Comparison of ENCODE assay signal across 12 cellular contexts in the genomic region with DNA sequence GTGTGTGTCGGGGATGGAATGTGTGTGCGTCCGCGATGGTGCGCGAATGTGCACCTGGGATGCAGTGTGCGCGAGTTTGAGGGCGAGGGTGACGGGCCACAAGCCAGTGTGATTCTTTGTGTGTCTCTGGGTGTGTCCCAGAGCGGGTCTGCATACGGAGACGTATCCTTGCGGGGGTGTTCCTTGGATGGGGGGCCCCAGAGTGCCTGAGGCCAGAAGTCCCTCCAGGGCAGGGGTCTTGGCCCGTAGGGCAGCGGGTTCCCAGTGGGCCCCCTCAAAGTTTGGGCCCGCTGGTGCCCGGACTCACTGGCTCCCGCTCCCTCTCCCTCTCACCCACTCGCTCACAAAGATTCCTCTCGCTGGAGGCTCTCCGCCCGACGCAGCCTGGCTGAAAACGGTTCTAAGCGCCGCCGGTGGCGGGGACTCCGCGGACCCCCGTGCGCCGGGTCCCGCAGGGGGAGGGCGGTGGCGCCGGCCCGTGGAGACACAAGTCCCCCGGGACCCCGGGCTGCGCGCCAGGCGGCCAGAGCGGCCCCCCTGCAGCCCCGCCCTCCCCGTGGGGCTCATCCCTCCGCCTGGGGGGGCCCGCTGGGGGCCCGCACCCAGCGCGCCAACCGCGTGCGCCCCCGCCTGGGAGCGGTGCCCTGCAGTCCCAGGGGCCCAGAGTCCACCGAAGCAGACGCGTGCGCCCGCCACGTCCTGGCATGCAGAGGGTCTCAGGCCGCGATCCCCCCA. TPM values are rescaled to one million over a fixed set of nuclear protein-coding genes. Genes with fewer than 3 reads are reported as not detected.
DNase-seq lines count a peak whose midpoint lies in the region; ATAC-seq and TF ChIP-seq lines count a peak whose summit lies in the region.
"Had no signal": no experiment of that assay in that cellular context is flagged by ENCODE, and none has a peak within 500 bp of the region (broad histone marks: within the 10 kb centered on the region; RNA-seq: fewer than 3 reads in every experiment).

No MANE protein-coding gene starts in this region.

- peaks cover 19% of the 10 kb centered on the region for H3K4me1 Mint-ChIP-seq in activated T-cell treated with anti-CD3 and anti-CD28 coated beads, Interleukin-2, amount 50 U/mL, for 72 hours (ENCODE audit: low read depth)
- peaks cover 4% of the 10 kb centered on the region for H3K4me1 Mint-ChIP-seq in activated naive CD8-positive, alpha-beta T cell treated with anti-CD3 and anti-CD28 coated beads, Interleukin-2, amount 50 U/mL, for 24 hours
- H3K4me1 Mint-ChIP-seq in activated CD4-positive, alpha-beta memory T cell treated with anti-CD3 and anti-CD28 coated beads, Interleukin-2, amount 10 ng/mL, durations not matched to agents 7 days and 5 days, result peaks cover 3% of the 10 kb centered on the region

- intact Hi-C loops in tibial artery (cut with DNase I; ENCODE audit: low total_unique reads), result no loop called here

- H3K27me3 ChIP-seq in kidney epithelial cell (ENCODE audit: control insufficient read depth, insufficient read depth, low read length) (peaks cover 75% of the 10 kb centered on the region), tibial artery (peaks cover under 1 to 71% of the 10 kb centered on the region in 2 donors)

- no peaks in the 10 kb centered on the region for H3K36me3 Mint-ChIP-seq in activated T-cell treated with anti-CD3 and anti-CD28 coated beads, Interleukin-2, amount 50 U/mL, for 72 hours (ENCODE audit: insufficient read depth in 2 of 2)
- H3K36me3 Mint-ChIP-seq in activated naive CD8-positive, alpha-beta T cell treated with anti-CD3 and anti-CD28 coated beads, Interleukin-2, amount 50 U/mL, for 24 hours (ENCODE audit: low read depth), result no peaks in the 10 kb centered on the region
- H3K36me3 Mint-ChIP-seq in activated CD4-positive, alpha-beta memory T cell treated with anti-CD3 and anti-CD28 coated beads, Interleukin-2, amount 10 ng/mL, durations not matched to agents 7 days and 5 days (ENCODE audit: low read depth), result no peaks in the 10 kb centered on the region

- no peak overlapping the region for H3K27ac Mint-ChIP-seq in activated T-cell treated with anti-CD3 and anti-CD28 coated beads, Interleukin-2, amount 50 U/mL, for 72 hours
- H3K27ac Mint-ChIP-seq in activated naive CD8-positive, alpha-beta T cell treated with anti-CD3 and anti-CD28 coated beads, Interleukin-2, amount 50 U/mL, for 24 hours, result no peak overlapping the region
- no peak overlapping the region for H3K27ac Mint-ChIP-seq in activated CD4-positive, alpha-beta memory T cell treated with anti-CD3 and anti-CD28 coated beads, Interleukin-2, amount 10 ng/mL, durations not matched to agents 7 days and 5 days
- H3K27ac Mint-ChIP-seq: activated CD4-positive, alpha-beta T cell treated with anti-CD3 and anti-CD28 coated beads for 36 hours had no signal

- peaks cover 0 to 48% (median 35%) of the 10 kb centered on the region in 4 donors for H3K4me1 ChIP-seq in tibial artery

- H3K9me3 ChIP-seq in tibial artery, result no peaks in the 10 kb centered on the region
- H3K9me3 ChIP-seq: adrenal gland had no signal

- peak overlapping the region; percentile 3 to 62 for H3K4me3 Mint-ChIP-seq in activated T-cell treated with anti-CD3 and anti-CD28 coated beads, Interleukin-2, amount 50 U/mL, for 72 hours
- peak overlapping the region; percentile 27 for H3K4me3 Mint-ChIP-seq in activated naive CD8-positive, alpha-beta T cell treated with anti-CD3 and anti-CD28 coated beads, Interleukin-2, amount 50 U/mL, for 24 hours
- H3K4me3 Mint-ChIP-seq in activated CD4-positive, alpha-beta memory T cell treated with anti-CD3 and anti-CD28 coated beads, Interleukin-2, amount 10 ng/mL, durations not matched to agents 7 days and 5 days, result no peak overlapping the region
- H3K4me3 Mint-ChIP-seq: activated CD4-positive, alpha-beta T cell treated with anti-CD3 and anti-CD28 coated beads for 36 hours had no signal

- CTCF ChIA-PET in activated CD4-positive, alpha-beta memory T cell treated with anti-CD3 and anti-CD28 coated beads, Interleukin-2, amount 10 ng/mL, durations not matched to agents 7 days and 5 days (lab: Charles Lee), result no interaction called here

- H3K27ac ChIP-seq in tibial artery, result peak overlapping the region; percentile 60 to 79
- H3K27ac ChIP-seq: adrenal gland had no signal

- ATAC-seq in activated T-cell treated with anti-CD3 and anti-CD28 coated beads, Interleukin-2, amount 50 U/mL, for 72 hours (replicated peaks in 1 of 2), result no peak
- no peak for ATAC-seq in activated naive CD8-positive, alpha-beta T cell treated with anti-CD3 and anti-CD28 coated beads, Interleukin-2, amount 50 U/mL, for 24 hours
- ATAC-seq in activated CD4-positive, CD25-positive, alpha-beta regulatory T cell treated with anti-CD3 and anti-CD28 coated beads, Interleukin-2, amount 50 U/mL, for 24 hours, result no peak
- ATAC-seq: activated CD4-positive, alpha-beta T cell treated with anti-CD3 and anti-CD28 coated beads for 36 hours had no signal

- H3K36me3 ChIP-seq in kidney epithelial cell (ENCODE audit: control insufficient read depth, insufficient read depth, low read length), result no peaks in the 10 kb centered on the region
- H3K36me3 ChIP-seq in tibial artery, result no peaks in the 10 kb centered on the region
- H3K36me3 ChIP-seq: adrenal gland had no signal

- peaks cover 64% of the 10 kb centered on the region for H3K27me3 Mint-ChIP-seq in activated T-cell treated with anti-CD3 and anti-CD28 coated beads, Interleukin-2, amount 50 U/mL, for 72 hours (ENCODE audit: low read depth)
- H3K27me3 Mint-ChIP-seq in activated naive CD8-positive, alpha-beta T cell treated with anti-CD3 and anti-CD28 coated beads, Interleukin-2, amount 50 U/mL, for 24 hours, result peaks cover 72% of the 10 kb centered on the region
- H3K27me3 Mint-ChIP-seq in activated CD4-positive, alpha-beta memory T cell treated with anti-CD3 and anti-CD28 coated beads, Interleukin-2, amount 10 ng/mL, durations not matched to agents 7 days and 5 days, result peaks cover 68% of the 10 kb centered on the region

- no peaks in the 10 kb centered on the region for H3K9me3 Mint-ChIP-seq in activated T-cell treated with anti-CD3 and anti-CD28 coated beads, Interleukin-2, amount 50 U/mL, for 72 hours
- no peaks in the 10 kb centered on the region for H3K9me3 Mint-ChIP-seq in activated naive CD8-positive, alpha-beta T cell treated with anti-CD3 and anti-CD28 coated beads, Interleukin-2, amount 50 U/mL, for 24 hours
- H3K9me3 Mint-ChIP-seq in activated CD4-positive, alpha-beta memory T cell treated with anti-CD3 and anti-CD28 coated beads, Interleukin-2, amount 10 ng/mL, durations not matched to agents 7 days and 5 days, result no peaks in the 10 kb centered on the region

- POLR2A ChIA-PET in activated CD4-positive, alpha-beta memory T cell treated with anti-CD3 and anti-CD28 coated beads, Interleukin-2, amount 10 ng/mL, durations not matched to agents 7 days and 5 days (lab: Charles Lee), result no interaction called here

- TF ChIP-seq CTCF in kidney epithelial cell (IDR thresholded peaks at IDR 0.05; ENCODE audit: insufficient read depth, low read length, poor library complexity, severe bottlenecking) (no peak), tibial artery (IDR thresholded peaks at IDR 0.05) (no peak)

- H3K4me3 ChIP-seq in kidney epithelial cell (ENCODE audit: low read depth, low read length) (peak overlapping the region; percentile 19), tibial artery (peak overlapping the region; percentile 62 to 65)

- no peak for DNase-seq in activated T-cell treated with anti-CD3 and anti-CD28 coated beads, Interleukin-2, amount 50 U/mL, for 72 hours
- no peak for DNase-seq in activated T-cell treated with anti-CD3 and anti-CD28 coated beads, Interleukin-2, amount 50 U/mL, for 1 hour
- DNase-seq in activated naive CD8-positive, alpha-beta T cell treated with anti-CD3 and anti-CD28 coated beads, Interleukin-2, amount 50 U/mL, for 24 hours, result no peak
- no peak for DNase-seq in kidney epithelial cell (ENCODE audit: low read depth)
- DNase-seq in tibial artery, result no peak
- no peak for DNase-seq in activated CD4-positive, alpha-beta memory T cell treated with anti-CD3 and anti-CD28 coated beads, Interleukin-2, amount 10 ng/mL, durations not matched to agents 7 days and 5 days
- no peak for DNase-seq in UCSD-AML1 (lab: John Stamatoyannopoulos, UW; ENCODE audit: unreplicated experiment)
- DNase-seq: activated CD4-positive, alpha-beta T cell treated with anti-CD3 and anti-CD28 coated beads for 36 hours; adrenal gland; stimulated activated CD4-positive, alpha-beta T cell treated with anti-CD3 and anti-CD28 coated beads, Interleukin-4, amount 100 ng/mL, for 4 hours had no signal

RNA-seq across cellular contexts. Expression of gene CRLF1, which starts 0.9 kb away (rescaled TPM):
- total RNA-seq in activated T-cell treated with anti-CD3 and anti-CD28 coated beads, Interleukin-2, amount 50 U/mL, for 72 hours, result not detected
- 16.5 and 30.1 TPM in 2 replicates for total RNA-seq in kidney epithelial cell
- not detected for total RNA-seq in activated CD4-positive, alpha-beta memory T cell treated with anti-CD3 and anti-CD28 coated beads, Interleukin-2, amount 10 ng/mL, durations not matched to agents 7 days and 5 days
- total RNA-seq: activated CD4-positive, alpha-beta T cell treated with anti-CD3 and anti-CD28 coated beads for 36 hours had no signal

RNA-seq across cellular contexts. Expression of gene TMEM59L, which starts 7.0 kb away (rescaled TPM):
- 1 to 10 TPM in 1 of 2 donors, under 1 TPM in 1; 0.49 to 2.0 TPM for total RNA-seq in activated T-cell treated with anti-CD3 and anti-CD28 coated beads, Interleukin-2, amount 50 U/mL, for 72 hours
- 3.8 and 6.5 TPM in 2 replicates for total RNA-seq in kidney epithelial cell
- total RNA-seq in activated CD4-positive, alpha-beta memory T cell treated with anti-CD3 and anti-CD28 coated beads, Interleukin-2, amount 10 ng/mL, durations not matched to agents 7 days and 5 days, result under 1 TPM in 1 of 2 experiments, not detected in 1; 0.13 TPM
- total RNA-seq: mononuclear cell had no signal

RNA-seq across cellular contexts. Expression of gene REX1BD, which starts 17.1 kb away (rescaled TPM):
- 10 to 100 TPM; 46.2 to 59.5 TPM for total RNA-seq in activated T-cell treated with anti-CD3 and anti-CD28 coated beads, Interleukin-2, amount 50 U/mL, for 72 hours
- 119 and 136 TPM in 2 replicates for total RNA-seq in kidney epithelial cell
- 10 to 100 TPM; 81.2 to 83.3 TPM for total RNA-seq in activated CD4-positive, alpha-beta memory T cell treated with anti-CD3 and anti-CD28 coated beads, Interleukin-2, amount 10 ng/mL, durations not matched to agents 7 days and 5 days

RNA-seq across cellular contexts. Expression of gene KLHL26, which starts 31.1 kb away (rescaled TPM):
- 10 to 100 TPM; 10.1 to 11.1 TPM for total RNA-seq in activated T-cell treated with anti-CD3 and anti-CD28 coated beads, Interleukin-2, amount 50 U/mL, for 72 hours
- total RNA-seq in kidney epithelial cell, result 7.5 and 9.6 TPM in 2 replicates
- total RNA-seq in activated CD4-positive, alpha-beta memory T cell treated with anti-CD3 and anti-CD28 coated beads, Interleukin-2, amount 10 ng/mL, durations not matched to agents 7 days and 5 days, result 10 to 100 TPM; 10.8 to 11.0 TPM

RNA-seq across cellular contexts. Expression of gene UBA52, which starts 34.1 kb away (rescaled TPM):
- 1,000 to 10,000 TPM; 1,602 TPM for total RNA-seq in activated T-cell treated with anti-CD3 and anti-CD28 coated beads, Interleukin-2, amount 50 U/mL, for 72 hours
- total RNA-seq in kidney epithelial cell, result 859 and 990 TPM in 2 replicates
- 1,000 to 10,000 TPM; 1,374 to 1,409 TPM for total RNA-seq in activated CD4-positive, alpha-beta memory T cell treated with anti-CD3 and anti-CD28 coated beads, Interleukin-2, amount 10 ng/mL, durations not matched to agents 7 days and 5 days

Comparison
In these comparisons a context has a peak if more than half of its experiments do, and no peak if none do; other contexts are left out.
1. RNA of gene CRLF1, which starts 0.9 kb away (total RNA-seq): 16.5 to 30.1 TPM in kidney epithelial cell; not detected in activated T-cell treated with anti-CD3 and anti-CD28 coated beads, Interleukin-2, amount 50 U/mL, for 72 hours and not detected in activated CD4-positive, alpha-beta memory T cell treated with anti-CD3 and anti-CD28 coated beads, Interleukin-2, amount 10 ng/mL, durations not matched to agents 7 days and 5 days; every median in the first group is over 10 times any median in the second.